Comparison of ENCODE assay signal across 8 cellular contexts in the genomic region with DNA sequence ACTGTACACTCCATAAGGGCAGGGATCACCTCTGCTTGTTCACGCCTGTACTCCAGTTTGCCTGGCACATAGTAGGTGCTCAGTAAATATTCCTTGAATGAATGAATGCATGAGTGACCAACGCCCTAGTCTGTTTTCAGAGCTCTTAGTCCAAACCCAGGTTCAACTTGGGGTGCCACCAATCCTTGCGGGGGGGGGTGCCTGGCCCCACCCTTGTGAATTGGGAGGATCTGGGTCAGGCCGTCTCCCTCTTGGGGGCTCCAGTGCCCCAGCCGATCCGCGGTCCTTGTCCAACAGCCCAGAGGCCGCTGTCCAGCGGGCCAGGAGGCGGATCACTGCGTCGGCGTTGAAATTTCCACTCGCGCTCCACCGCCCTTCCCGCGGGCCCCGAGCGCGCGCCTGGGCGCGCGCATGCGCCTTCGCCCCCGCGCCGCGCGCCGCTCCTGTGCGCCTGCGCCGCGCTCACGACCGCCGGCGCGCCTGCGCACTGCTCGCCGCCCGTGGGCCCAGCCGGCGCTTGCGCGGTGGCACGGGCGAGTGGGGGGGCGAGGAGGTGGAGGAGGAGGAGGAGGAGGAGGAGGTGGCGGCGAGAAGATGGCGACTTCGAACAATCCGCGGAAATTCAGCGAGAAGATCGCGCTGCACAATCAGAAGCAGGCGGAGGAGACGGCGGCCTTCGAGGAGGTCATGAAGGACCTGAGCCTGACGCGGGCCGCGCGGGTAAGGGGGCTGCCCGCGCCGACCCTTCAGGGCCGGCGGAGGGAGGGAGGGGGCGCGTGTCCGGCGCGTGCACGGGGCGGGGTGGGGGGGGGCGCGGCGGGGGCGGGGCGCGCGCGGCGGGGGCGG. TPM values are rescaled to one million over a fixed set of nuclear protein-coding genes. Genes with fewer than 3 reads are reported as not detected.
DNase-seq lines count a peak whose midpoint lies in the region; ATAC-seq and TF ChIP-seq lines count a peak whose summit lies in the region.

A gene with protein sequence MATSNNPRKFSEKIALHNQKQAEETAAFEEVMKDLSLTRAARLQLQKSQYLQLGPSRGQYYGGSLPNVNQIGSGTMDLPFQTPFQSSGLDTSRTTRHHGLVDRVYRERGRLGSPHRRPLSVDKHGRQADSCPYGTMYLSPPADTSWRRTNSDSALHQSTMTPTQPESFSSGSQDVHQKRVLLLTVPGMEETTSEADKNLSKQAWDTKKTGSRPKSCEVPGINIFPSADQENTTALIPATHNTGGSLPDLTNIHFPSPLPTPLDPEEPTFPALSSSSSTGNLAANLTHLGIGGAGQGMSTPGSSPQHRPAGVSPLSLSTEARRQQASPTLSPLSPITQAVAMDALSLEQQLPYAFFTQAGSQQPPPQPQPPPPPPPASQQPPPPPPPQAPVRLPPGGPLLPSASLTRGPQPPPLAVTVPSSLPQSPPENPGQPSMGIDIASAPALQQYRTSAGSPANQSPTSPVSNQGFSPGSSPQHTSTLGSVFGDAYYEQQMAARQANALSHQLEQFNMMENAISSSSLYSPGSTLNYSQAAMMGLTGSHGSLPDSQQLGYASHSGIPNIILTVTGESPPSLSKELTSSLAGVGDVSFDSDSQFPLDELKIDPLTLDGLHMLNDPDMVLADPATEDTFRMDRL (plus strand): TSS at position 572 of the 846 bp plus-strand sequence. CDS start 23 bp downstream, at position 595.

- peak within 1 kb of the TSS; percentile 80 for H3K4me3 ChIP-seq in AG04449 (ENCODE audit: low read depth, low read length)
- peak within 1 kb of the TSS; percentile 88 for H3K4me3 ChIP-seq in coronary artery

- no peaks in the 10 kb centered on the region for H3K9me3 Mint-ChIP-seq in activated CD4-positive, alpha-beta T cell treated with anti-CD3 and anti-CD28 coated beads, Interleukin-2, amount 10 ng/mL, durations not matched to agents 24 days and 14 days

- peak; percentile 86 for TF ChIP-seq POLR2A in GM18951 (IDR thresholded peaks at IDR 0.05; ENCODE audit: extremely low read depth, insufficient read depth, insufficient read length)

- H3K27ac ChIP-seq in coronary artery = peak within 1 kb of the TSS; percentile 76 to 88

- in situ Hi-C loops in GM18951 (cut with MboI; ENCODE audit: low sequenced_read_pairs, unreplicated experiment) = no loop called here

- CTCF ChIA-PET in AG04449 (lab: Yijun Ruan, JAX) = interaction anchor here (0.7 to 1.1 kb wide), 5 partner anchors 18 to 183 kb away, joined by 3 to 4 read pairs (median 3); no protein-coding TSS in a partner anchor

- POLR2A ChIA-PET in AG04449 (lab: Yijun Ruan, JAX) = no interaction called here

- TF ChIP-seq CTCF in AG04449 (IDR thresholded peaks at IDR 0.05; ENCODE audit: insufficient read depth, low read length, missing control alignments) (no peak), coronary artery (IDR thresholded peaks at IDR 0.05) (no peak)

- H3K27ac Mint-ChIP-seq in activated CD4-positive, alpha-beta T cell treated with anti-CD3 and anti-CD28 coated beads, Interleukin-2, amount 10 ng/mL, durations not matched to agents 24 days and 14 days = peak within 1 kb of the TSS; percentile 91

- H3K4me1 Mint-ChIP-seq in activated CD4-positive, alpha-beta T cell treated with anti-CD3 and anti-CD28 coated beads, Interleukin-2, amount 10 ng/mL, durations not matched to agents 24 days and 14 days = peaks cover 13% of the 10 kb centered on the region

- no peaks in the 10 kb centered on the region for H3K36me3 Mint-ChIP-seq in activated CD4-positive, alpha-beta T cell treated with anti-CD3 and anti-CD28 coated beads, Interleukin-2, amount 10 ng/mL, durations not matched to agents 24 days and 14 days (ENCODE audit: low read depth)

- H3K27me3 Mint-ChIP-seq in activated CD4-positive, alpha-beta T cell treated with anti-CD3 and anti-CD28 coated beads, Interleukin-2, amount 10 ng/mL, durations not matched to agents 24 days and 14 days = no peaks in the 10 kb centered on the region

- intact Hi-C loops in activated CD4-positive, alpha-beta T cell treated with anti-CD3 and anti-CD28 coated beads, Interleukin-2, amount 10 ng/mL, durations not matched to agents 24 days and 14 days (cut with micrococcal nuclease) = loop anchor here (5.0 kb wide), 1 partner anchor 96 kb away; a partner anchor contains a TSS

- ATAC-seq in HG03432 (IDR thresholded peaks at IDR 0.05; ENCODE audit: unreplicated experiment) (peak; percentile 77), left lobe of liver (peak; percentile 88)

- DNase-seq in AG04449 (ENCODE audit: low read depth, low spot score) (no peak), NCI-H510A treated with DMSO at 0.1 percent for 48 hours (lab: John Stamatoyannopoulos, UW) (peak; percentile 80), coronary artery (ENCODE audit: low spot score) (peak; percentile 90), left lobe of liver (ENCODE audit: low spot score) (peak; percentile 90)
- DNase-seq in activated CD4-positive, alpha-beta T cell treated with anti-CD3 and anti-CD28 coated beads, Interleukin-2, amount 10 ng/mL, durations not matched to agents 24 days and 14 days = peak; percentile 98
- DNase-seq in stimulated activated CD4-positive, alpha-beta T cell treated with anti-CD3 and anti-CD28 coated beads, Interleukin-1b, Interleukin-23, amount 100 ng/mL, for 48 hours = peak; percentile 92

- H3K4me3 Mint-ChIP-seq in activated CD4-positive, alpha-beta T cell treated with anti-CD3 and anti-CD28 coated beads, Interleukin-2, amount 10 ng/mL, durations not matched to agents 24 days and 14 days = peak within 1 kb of the TSS; percentile 88

RNA-seq across cellular contexts. Expression of the gene that starts here (rescaled TPM):
- total RNA-seq in activated CD4-positive, alpha-beta T cell treated with anti-CD3 and anti-CD28 coated beads, Interleukin-2, amount 10 ng/mL, durations not matched to agents 24 days and 14 days = 7.1 and 7.2 TPM in 2 replicates
- total RNA-seq in left lobe of liver = 6.2 TPM
